In the genomic region with DNA sequence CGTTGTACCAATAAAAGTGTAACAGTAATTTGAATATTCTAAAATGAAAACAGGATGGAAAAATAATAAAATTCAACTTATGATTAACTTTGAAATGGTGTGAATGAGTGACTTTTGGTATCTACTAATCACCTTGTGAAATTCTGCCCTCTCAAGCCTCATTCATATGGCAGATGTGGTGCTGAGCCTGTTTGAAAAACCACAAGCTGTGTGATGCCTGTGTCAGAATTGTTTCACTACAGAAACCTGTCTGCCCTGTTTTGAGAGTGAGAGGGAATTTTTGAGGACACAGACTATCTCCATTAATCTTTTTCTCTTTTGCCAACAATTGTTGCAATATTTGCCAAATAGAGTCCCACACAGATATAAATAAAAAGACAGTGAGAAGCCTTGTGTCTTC, we compare ENCODE assay signal across 17 cellular contexts. TPM values are rescaled to one million over a fixed set of nuclear protein-coding genes. Genes with fewer than 3 reads are reported as not detected.
DNase-seq lines count a peak whose midpoint lies in the region; ATAC-seq, FAIRE-seq and TF ChIP-seq lines count a peak whose summit lies in the region.
"Had no signal": no experiment of that assay in that cellular context is flagged by ENCODE, and none has a peak within 500 bp of the region (broad histone marks: within the 10 kb centered on the region; RNA-seq: fewer than 3 reads in every experiment).

No MANE protein-coding gene starts in this region.

- no peak overlapping the region for H3K4me3 ChIP-seq in KMS-11 (IDR thresholded peaks at IDR 0.05; ENCODE audit: insufficient read depth, low read depth, low read length)
- H3K4me3 ChIP-seq: BLaER1 treated with 17β-estradiol and CSF1 and Interleukin-3, amounts not matched to agents 10 nM and 100 nM had no signal

- no peaks in the 10 kb centered on the region for H3K27me3 ChIP-seq in KMS-11 (ENCODE audit: insufficient read depth, low read depth)

- no peaks in the 10 kb centered on the region for H4K20me1 ChIP-seq in KMS-11 (ENCODE audit: insufficient read depth)
- H4K20me1 ChIP-seq: BLaER1 treated with 17β-estradiol and CSF1 and Interleukin-3, amounts not matched to agents 10 nM and 100 nM had no signal

- no peaks in the 10 kb centered on the region for H3K79me2 ChIP-seq in KMS-11 (ENCODE audit: insufficient read depth, low read depth)

- DNase-seq in GM19239 (ENCODE audit: insufficient read length, low spot score) (no peak), natural killer cell (no peak), NCI-H2196 treated with DMSO at 0.1 percent for 48 hours (lab: John Stamatoyannopoulos, UW; ENCODE audit: unreplicated experiment) (no peak)
- DNase-seq: activated T-cell treated with anti-CD3 and anti-CD28 coated beads, Interleukin-2, amount 50 U/mL, for 24 hours; amniotic stem cell; substantia nigra had no signal

- H3K9me3 Mint-ChIP-seq in natural killer cell: no peaks in the 10 kb centered on the region
- H3K9me3 Mint-ChIP-seq: activated T-cell treated with anti-CD3 and anti-CD28 coated beads, Interleukin-2, amount 50 U/mL, for 24 hours; dendritic cell treated with granulocyte-macrophage colony-stimulating factor and Interleukin-4, amounts not matched to agents 40 ng/mL and 50 ng/mL, for 4 days had no signal

- intact Hi-C loops in natural killer cell (cut with micrococcal nuclease): no loop called here

- H3K4me3 Mint-ChIP-seq in natural killer cell: no peak overlapping the region
- H3K4me3 Mint-ChIP-seq: activated T-cell treated with anti-CD3 and anti-CD28 coated beads, Interleukin-2, amount 50 U/mL, for 24 hours; dendritic cell treated with granulocyte-macrophage colony-stimulating factor and Interleukin-4, amounts not matched to agents 40 ng/mL and 50 ng/mL, for 4 days; WTC11 had no signal

- H3K4me2 ChIP-seq in KMS-11: peak overlapping the region; percentile 46
- H3K4me2 ChIP-seq: BLaER1 treated with 17β-estradiol and CSF1 and Interleukin-3, amounts not matched to agents 10 nM and 100 nM had no signal

- peaks cover 22 to 25% of the 10 kb centered on the region in 2 donors for H3K4me1 Mint-ChIP-seq in natural killer cell

- H3K9ac ChIP-seq in KMS-11: no peak overlapping the region
- H3K9ac ChIP-seq: BLaER1 treated with 17β-estradiol and CSF1 and Interleukin-3, amounts not matched to agents 10 nM and 100 nM had no signal

- H3K27ac Mint-ChIP-seq in natural killer cell: no peak overlapping the region
- H3K27ac Mint-ChIP-seq: activated T-cell treated with anti-CD3 and anti-CD28 coated beads, Interleukin-2, amount 50 U/mL, for 24 hours; dendritic cell treated with granulocyte-macrophage colony-stimulating factor and Interleukin-4, amounts not matched to agents 40 ng/mL and 50 ng/mL, for 4 days; WTC11 had no signal

- H3K4me1 ChIP-seq in KMS-11 (ENCODE audit: low read depth, poor library complexity, severe bottlenecking): peaks cover 35% of the 10 kb centered on the region

- H3K27ac ChIP-seq in KMS-11: peak overlapping the region; percentile 19; the same call in 1 of the 2 replicates
- H3K27ac ChIP-seq: BLaER1 treated with 17β-estradiol and CSF1 and Interleukin-3, amounts not matched to agents 10 nM and 100 nM; neutrophil had no signal

- ATAC-seq in GM18511 (IDR thresholded peaks at IDR 0.05; ENCODE audit: unreplicated experiment): peak; percentile 46
- peak; percentile 41 for ATAC-seq in HG02678 (IDR thresholded peaks at IDR 0.05; ENCODE audit: unreplicated experiment)
- ATAC-seq in natural killer cell: no peak
- ATAC-seq in HG03439 (IDR thresholded peaks at IDR 0.05; ENCODE audit: unreplicated experiment): no peak
- no peak for ATAC-seq in HG03135 (IDR thresholded peaks at IDR 0.05; ENCODE audit: unreplicated experiment)
- ATAC-seq: WTC11 had no signal

- H3K36me3 ChIP-seq in KMS-11 (ENCODE audit: insufficient read depth): no peaks in the 10 kb centered on the region
- H3K36me3 ChIP-seq: BLaER1 treated with 17β-estradiol and CSF1 and Interleukin-3, amounts not matched to agents 10 nM and 100 nM; neutrophil had no signal

- no peak overlapping the region for H2AFZ ChIP-seq in KMS-11 (ENCODE audit: low read depth)

- no peaks in the 10 kb centered on the region for H3K36me3 Mint-ChIP-seq in natural killer cell
- H3K36me3 Mint-ChIP-seq: WTC11 had no signal

- H3K27me3 Mint-ChIP-seq in natural killer cell (ENCODE audit: low read depth in 2 of 2): peaks cover 9 to 10% of the 10 kb centered on the region in 2 donors

- FAIRE-seq in GM19239 (lab: Jason Lieb, UNC): peak; percentile 87

- no peak for TF ChIP-seq CTCF in KMS-11 (conservative IDR thresholded peaks at IDR 0.05; ENCODE audit: low read depth, low read length)
- no peak for TF ChIP-seq CTCF in natural killer cell (IDR thresholded peaks at IDR 0.05)

RNA-seq across cellular contexts. Expression of a gene that starts 3.9 kb away (rescaled TPM):
- total RNA-seq in natural killer cell: not detected
- total RNA-seq: fibroblast of lung, lung microvascular endothelial cell, WTC11 had no signal

RNA-seq across cellular contexts. Expression of a gene that starts 5.2 kb away (rescaled TPM):
- total RNA-seq in natural killer cell: not detected
- total RNA-seq: fibroblast of lung, lung microvascular endothelial cell, WTC11 had no signal

Comparison
In these comparisons a context has a peak if more than half of its experiments do, and no peak if none do; other contexts are left out.
1. ATAC-seq: peak in GM18511 (single experiment) and HG02678 (single experiment); none in natural killer cell (0 of 3), HG03439 (single experiment) and HG03135 (single experiment).